ENCODE assay signal across 1 cellular context in the genomic region with DNA sequence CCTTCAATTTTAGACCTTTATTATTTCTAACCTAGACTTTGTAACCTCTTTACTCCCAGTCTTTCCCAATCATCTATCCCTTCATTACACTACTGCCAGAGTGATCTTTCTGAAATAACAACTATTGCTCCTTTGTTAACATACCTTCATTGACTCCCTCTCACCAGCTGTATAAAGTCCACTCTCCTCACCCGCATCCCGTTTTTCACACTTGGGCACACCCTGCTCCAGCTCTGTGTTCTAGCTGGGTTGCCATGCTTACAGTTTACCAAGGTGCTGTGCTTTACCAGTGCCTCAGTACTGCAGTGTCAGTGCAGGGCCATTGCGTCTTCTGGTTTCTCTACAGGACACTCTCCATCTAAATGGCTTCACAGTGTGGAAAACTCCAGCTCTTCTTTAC.
TF ChIP-seq lines count a peak whose summit lies in the region.

No MANE protein-coding gene starts in this region.

TF ChIP-seq in H1, 55 proteins besides CTCF, POLR2A, EP300 and RAD21 (continued from another document):
- no peak for TF ChIP-seq SIN3A (conservative IDR thresholded peaks at IDR 0.05 in 1 of 2, IDR thresholded peaks at IDR 0.05 in 1 of 2; ENCODE audit: low read depth in 1 of 2, low read length in 2 of 2)
- TF ChIP-seq CTBP2 (IDR thresholded peaks at IDR 0.05; ENCODE audit: borderline replicate concordance, insufficient read depth, insufficient read length, low read length), result no peak
- no peak for TF ChIP-seq CBX5 (IDR thresholded peaks at IDR 0.05; ENCODE audit: low read depth, low read length)
- TF ChIP-seq POLR2AphosphoS5 (IDR thresholded peaks at IDR 0.05; ENCODE audit: low read depth, low read length), result no peak
- TF ChIP-seq PHF8 (conservative IDR thresholded peaks at IDR 0.05; ENCODE audit: low read depth, low read length), result no peak
- TF ChIP-seq, protein P1, sequence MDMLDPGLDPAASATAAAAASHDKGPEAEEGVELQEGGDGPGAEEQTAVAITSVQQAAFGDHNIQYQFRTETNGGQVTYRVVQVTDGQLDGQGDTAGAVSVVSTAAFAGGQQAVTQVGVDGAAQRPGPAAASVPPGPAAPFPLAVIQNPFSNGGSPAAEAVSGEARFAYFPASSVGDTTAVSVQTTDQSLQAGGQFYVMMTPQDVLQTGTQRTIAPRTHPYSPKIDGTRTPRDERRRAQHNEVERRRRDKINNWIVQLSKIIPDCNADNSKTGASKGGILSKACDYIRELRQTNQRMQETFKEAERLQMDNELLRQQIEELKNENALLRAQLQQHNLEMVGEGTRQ (IDR thresholded peaks at IDR 0.05; ENCODE audit: low read length), result no peak
- TF ChIP-seq BACH1 (IDR thresholded peaks at IDR 0.05; ENCODE audit: low read length), result no peak
- no peak for TF ChIP-seq RNF2 (IDR thresholded peaks at IDR 0.05; ENCODE audit: borderline replicate concordance, low read depth, low read length, missing control alignments, poor library complexity, severe bottlenecking)
- TF ChIP-seq JUND (IDR thresholded peaks at IDR 0.05; ENCODE audit: low read length), result no peak
- TF ChIP-seq TCF12 (IDR thresholded peaks at IDR 0.05; ENCODE audit: low read depth, low read length), result no peak
- TF ChIP-seq, protein P2, sequence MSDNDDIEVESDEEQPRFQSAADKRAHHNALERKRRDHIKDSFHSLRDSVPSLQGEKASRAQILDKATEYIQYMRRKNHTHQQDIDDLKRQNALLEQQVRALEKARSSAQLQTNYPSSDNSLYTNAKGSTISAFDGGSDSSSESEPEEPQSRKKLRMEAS (IDR thresholded peaks at IDR 0.05), result no peak
